ENCODE assay signal across 1 cellular context in the genomic region with DNA sequence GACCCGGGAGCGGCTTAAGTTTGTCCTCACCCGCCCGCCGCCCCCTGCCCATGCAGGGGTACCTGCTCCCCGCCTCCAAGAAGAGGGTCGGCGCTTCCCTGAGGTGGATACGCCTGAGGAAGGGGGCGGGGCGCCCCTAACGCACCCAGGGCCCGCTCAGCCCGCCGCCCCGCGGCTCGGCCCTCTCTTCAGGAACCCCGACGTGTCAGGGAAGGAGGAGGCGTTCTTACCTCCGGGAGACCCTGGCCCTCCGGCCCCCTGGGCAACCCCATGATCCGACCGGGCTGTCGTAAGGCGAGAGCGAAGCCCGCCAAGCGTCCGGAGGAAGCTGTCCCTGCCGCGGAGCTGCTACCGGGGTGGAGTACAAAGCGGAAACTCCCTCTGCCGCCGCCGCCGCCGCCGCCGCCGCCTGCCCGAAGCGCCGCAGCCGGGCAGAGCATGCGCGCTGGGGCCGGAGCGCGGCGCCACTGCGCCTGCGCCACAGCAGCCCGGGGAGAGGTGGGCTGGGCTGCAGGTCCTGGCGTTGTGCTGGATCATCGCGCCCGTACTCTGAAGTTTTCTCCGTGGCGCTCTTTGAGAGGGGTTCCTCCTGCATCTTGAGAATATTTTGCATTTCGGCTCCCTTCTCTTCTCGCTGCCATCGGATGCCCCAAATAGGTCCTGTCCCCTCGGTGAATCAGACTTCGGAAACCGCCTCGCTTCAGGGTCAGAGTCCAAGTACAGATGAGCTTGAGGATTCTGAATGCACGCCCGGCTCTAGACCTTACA.
TF ChIP-seq lines count a peak whose summit lies in the region.

A gene with protein sequence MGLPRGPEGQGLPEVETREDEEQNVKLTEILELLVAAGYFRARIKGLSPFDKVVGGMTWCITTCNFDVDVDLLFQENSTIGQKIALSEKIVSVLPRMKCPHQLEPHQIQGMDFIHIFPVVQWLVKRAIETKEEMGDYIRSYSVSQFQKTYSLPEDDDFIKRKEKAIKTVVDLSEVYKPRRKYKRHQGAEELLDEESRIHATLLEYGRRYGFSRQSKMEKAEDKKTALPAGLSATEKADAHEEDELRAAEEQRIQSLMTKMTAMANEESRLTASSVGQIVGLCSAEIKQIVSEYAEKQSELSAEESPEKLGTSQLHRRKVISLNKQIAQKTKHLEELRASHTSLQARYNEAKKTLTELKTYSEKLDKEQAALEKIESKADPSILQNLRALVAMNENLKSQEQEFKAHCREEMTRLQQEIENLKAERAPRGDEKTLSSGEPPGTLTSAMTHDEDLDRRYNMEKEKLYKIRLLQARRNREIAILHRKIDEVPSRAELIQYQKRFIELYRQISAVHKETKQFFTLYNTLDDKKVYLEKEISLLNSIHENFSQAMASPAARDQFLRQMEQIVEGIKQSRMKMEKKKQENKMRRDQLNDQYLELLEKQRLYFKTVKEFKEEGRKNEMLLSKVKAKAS (minus strand): TSS at position 347 of the 768 bp plus-strand sequence. CDS start 75 bp downstream, at position 272.

TF ChIP-seq in HepG2, 621 proteins besides CTCF, POLR2A, EP300 and RAD21 (continued from another document and continues in another):
- TF ChIP-seq, protein P1, sequence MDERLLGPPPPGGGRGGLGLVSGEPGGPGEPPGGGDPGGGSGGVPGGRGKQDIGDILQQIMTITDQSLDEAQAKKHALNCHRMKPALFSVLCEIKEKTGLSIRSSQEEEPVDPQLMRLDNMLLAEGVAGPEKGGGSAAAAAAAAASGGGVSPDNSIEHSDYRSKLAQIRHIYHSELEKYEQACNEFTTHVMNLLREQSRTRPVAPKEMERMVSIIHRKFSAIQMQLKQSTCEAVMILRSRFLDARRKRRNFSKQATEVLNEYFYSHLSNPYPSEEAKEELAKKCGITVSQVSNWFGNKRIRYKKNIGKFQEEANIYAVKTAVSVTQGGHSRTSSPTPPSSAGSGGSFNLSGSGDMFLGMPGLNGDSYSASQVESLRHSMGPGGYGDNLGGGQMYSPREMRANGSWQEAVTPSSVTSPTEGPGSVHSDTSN (CRISPR knock-in tag; IDR thresholded peaks at IDR 0.05) = no peak
- peak; percentile 55; the same call in 1 of the 2 replicates for TF ChIP-seq ERF (CRISPR knock-in tag; IDR thresholded peaks at IDR 0.05)
- no peak for TF ChIP-seq MAFK (conservative IDR thresholded peaks at IDR 0.05 in 1 of 2, IDR thresholded peaks at IDR 0.05 in 1 of 2; ENCODE audit: low read length in 2 of 2)
- TF ChIP-seq, protein P2, sequence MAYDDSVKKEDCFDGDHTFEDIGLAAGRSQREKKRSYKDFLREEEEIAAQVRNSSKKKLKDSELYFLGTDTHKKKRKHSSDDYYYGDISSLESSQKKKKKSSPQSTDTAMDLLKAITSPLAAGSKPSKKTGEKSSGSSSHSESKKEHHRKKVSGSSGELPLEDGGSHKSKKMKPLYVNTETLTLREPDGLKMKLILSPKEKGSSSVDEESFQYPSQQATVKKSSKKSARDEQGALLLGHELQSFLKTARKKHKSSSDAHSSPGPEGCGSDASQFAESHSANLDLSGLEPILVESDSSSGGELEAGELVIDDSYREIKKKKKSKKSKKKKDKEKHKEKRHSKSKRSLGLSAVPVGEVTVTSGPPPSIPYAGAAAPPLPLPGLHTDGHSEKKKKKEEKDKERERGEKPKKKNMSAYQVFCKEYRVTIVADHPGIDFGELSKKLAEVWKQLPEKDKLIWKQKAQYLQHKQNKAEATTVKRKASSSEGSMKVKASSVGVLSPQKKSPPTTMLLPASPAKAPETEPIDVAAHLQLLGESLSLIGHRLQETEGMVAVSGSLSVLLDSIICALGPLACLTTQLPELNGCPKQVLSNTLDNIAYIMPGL (CRISPR knock-in tag; IDR thresholded peaks at IDR 0.05; ENCODE audit: borderline replicate concordance in 1 of 2, low read depth in 1 of 2) = peak; percentile 16 to 57; a peak in 2 of 4 replicates
- peak; percentile 10; the same call in 1 of the 2 replicates for TF ChIP-seq ZBTB7B (CRISPR knock-in tag; IDR thresholded peaks at IDR 0.05)
- TF ChIP-seq SATB2 (CRISPR knock-in tag; IDR thresholded peaks at IDR 0.05) = 0 out of 2 replicates have a peak, but pooled peaks have one; percentile 12
- TF ChIP-seq ZNF724P (CRISPR knock-in tag; IDR thresholded peaks at IDR 0.05; ENCODE audit: borderline replicate concordance) = peak; percentile 15; the same call in 1 of the 2 replicates
- TF ChIP-seq KLF11 (CRISPR knock-in tag; IDR thresholded peaks at IDR 0.05) = no peak
- TF ChIP-seq RAD51 (IDR thresholded peaks at IDR 0.05; ENCODE audit: borderline replicate concordance) = no peak
- TF ChIP-seq ELF3 (CRISPR knock-in tag; IDR thresholded peaks at IDR 0.05) = peak; percentile 59; the same call in 1 of the 2 replicates
- TF ChIP-seq, protein P3, sequence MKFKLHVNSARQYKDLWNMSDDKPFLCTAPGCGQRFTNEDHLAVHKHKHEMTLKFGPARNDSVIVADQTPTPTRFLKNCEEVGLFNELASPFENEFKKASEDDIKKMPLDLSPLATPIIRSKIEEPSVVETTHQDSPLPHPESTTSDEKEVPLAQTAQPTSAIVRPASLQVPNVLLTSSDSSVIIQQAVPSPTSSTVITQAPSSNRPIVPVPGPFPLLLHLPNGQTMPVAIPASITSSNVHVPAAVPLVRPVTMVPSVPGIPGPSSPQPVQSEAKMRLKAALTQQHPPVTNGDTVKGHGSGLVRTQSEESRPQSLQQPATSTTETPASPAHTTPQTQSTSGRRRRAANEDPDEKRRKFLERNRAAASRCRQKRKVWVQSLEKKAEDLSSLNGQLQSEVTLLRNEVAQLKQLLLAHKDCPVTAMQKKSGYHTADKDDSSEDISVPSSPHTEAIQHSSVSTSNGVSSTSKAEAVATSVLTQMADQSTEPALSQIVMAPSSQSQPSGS (CRISPR knock-in tag; IDR thresholded peaks at IDR 0.05) = peak; percentile 23
- TF ChIP-seq, protein P4, sequence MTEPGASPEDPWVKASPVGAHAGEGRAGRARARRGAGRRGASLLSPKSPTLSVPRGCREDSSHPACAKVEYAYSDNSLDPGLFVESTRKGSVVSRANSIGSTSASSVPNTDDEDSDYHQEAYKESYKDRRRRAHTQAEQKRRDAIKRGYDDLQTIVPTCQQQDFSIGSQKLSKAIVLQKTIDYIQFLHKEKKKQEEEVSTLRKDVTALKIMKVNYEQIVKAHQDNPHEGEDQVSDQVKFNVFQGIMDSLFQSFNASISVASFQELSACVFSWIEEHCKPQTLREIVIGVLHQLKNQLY (CRISPR knock-in tag; IDR thresholded peaks at IDR 0.05) = no peak
- TF ChIP-seq, protein P5, sequence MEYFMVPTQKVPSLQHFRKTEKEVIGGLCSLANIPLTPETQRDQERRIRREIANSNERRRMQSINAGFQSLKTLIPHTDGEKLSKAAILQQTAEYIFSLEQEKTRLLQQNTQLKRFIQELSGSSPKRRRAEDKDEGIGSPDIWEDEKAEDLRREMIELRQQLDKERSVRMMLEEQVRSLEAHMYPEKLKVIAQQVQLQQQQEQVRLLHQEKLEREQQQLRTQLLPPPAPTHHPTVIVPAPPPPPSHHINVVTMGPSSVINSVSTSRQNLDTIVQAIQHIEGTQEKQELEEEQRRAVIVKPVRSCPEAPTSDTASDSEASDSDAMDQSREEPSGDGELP (IDR thresholded peaks at IDR 0.05; ENCODE audit: borderline replicate concordance, low read depth) = 0 out of 2 replicates have a peak, but pooled peaks have one; percentile 38
- TF ChIP-seq DMAP1 (CRISPR knock-in tag; IDR thresholded peaks at IDR 0.05) = no peak
- TF ChIP-seq, protein P6, sequence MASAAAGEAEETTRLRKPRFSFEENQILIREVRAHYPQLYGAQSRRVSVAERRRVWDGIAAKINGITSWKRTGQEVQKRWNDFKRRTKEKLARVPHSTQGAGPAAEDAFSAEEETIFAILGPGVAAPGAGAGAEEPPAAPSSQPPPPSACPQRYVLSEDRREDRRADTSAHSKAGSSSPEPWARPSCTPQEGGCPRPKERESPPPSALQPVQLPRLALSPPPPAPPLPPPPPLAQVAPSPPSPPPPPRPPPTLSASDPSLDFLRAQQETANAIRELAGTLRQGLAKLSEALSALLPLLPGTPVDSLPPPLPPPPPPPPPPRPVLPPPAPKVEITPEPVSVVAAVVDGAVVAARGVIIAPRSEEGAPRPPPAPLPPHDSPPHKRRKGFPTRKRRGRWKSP (CRISPR knock-in tag; IDR thresholded peaks at IDR 0.05) = 0 out of 2 replicates have a peak, but pooled peaks have one; percentile 71
- peak; percentile 94 for TF ChIP-seq ZFX (CRISPR knock-in tag; IDR thresholded peaks at IDR 0.05; ENCODE audit: low read depth)
- TF ChIP-seq, protein P7, sequence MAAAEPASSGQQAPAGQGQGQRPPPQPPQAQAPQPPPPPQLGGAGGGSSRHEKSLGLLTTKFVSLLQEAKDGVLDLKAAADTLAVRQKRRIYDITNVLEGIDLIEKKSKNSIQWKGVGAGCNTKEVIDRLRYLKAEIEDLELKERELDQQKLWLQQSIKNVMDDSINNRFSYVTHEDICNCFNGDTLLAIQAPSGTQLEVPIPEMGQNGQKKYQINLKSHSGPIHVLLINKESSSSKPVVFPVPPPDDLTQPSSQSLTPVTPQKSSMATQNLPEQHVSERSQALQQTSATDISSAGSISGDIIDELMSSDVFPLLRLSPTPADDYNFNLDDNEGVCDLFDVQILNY (CRISPR knock-in tag; conservative IDR thresholded peaks at IDR 0.05) = 0 out of 2 replicates have a peak, but pooled peaks have one; percentile 28
- TF ChIP-seq ESRRA (CRISPR knock-in tag; IDR thresholded peaks at IDR 0.05; ENCODE audit: low read depth) = peak; percentile 49; the same call in 1 of the 2 replicates
- peak; percentile 70 for TF ChIP-seq MEIS2 (CRISPR knock-in tag; IDR thresholded peaks at IDR 0.05)
- peak; percentile 55; the same call in 1 of the 2 replicates for TF ChIP-seq ZNF530 (CRISPR knock-in tag; IDR thresholded peaks at IDR 0.05; ENCODE audit: low read depth)
- peak; percentile 28 for TF ChIP-seq ZNF232 (CRISPR knock-in tag; IDR thresholded peaks at IDR 0.05; ENCODE audit: borderline replicate concordance)
- TF ChIP-seq ZBTB8A (CRISPR knock-in tag; IDR thresholded peaks at IDR 0.05; ENCODE audit: borderline replicate concordance, low read depth) = peak; percentile 77; the same call in 1 of the 2 replicates
- TF ChIP-seq IRX3 (CRISPR knock-in tag; IDR thresholded peaks at IDR 0.05; ENCODE audit: borderline replicate concordance, low read depth) = peak; percentile 55; the same call in 1 of the 2 replicates
- TF ChIP-seq, protein P8, sequence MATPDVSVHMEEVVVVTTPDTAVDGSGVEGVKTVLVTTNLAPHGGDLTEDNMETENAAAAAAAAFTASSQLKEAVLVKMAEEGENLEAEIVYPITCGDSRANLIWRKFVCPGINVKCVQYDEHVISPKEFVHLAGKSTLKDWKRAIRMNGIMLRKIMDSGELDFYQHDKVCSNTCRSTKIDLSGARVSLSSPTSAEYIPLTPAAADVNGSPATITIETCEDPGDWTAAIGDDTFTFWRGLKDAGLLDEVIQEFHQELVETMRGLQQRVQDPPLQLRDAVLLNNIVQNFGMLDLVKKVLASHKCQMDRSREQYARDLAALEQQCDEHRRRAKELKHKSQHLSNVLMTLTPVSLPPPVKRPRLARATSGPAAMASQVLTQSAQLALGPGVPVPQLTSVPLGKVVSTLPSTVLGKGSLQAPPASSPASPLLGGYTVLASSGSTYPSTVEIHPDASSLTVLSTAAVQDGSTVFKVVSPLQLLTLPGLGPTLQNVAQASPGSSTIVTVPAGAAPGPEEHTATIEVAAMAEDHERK (CRISPR knock-in tag; IDR thresholded peaks at IDR 0.05; ENCODE audit: low read depth) = no peak
- TF ChIP-seq, protein P9, sequence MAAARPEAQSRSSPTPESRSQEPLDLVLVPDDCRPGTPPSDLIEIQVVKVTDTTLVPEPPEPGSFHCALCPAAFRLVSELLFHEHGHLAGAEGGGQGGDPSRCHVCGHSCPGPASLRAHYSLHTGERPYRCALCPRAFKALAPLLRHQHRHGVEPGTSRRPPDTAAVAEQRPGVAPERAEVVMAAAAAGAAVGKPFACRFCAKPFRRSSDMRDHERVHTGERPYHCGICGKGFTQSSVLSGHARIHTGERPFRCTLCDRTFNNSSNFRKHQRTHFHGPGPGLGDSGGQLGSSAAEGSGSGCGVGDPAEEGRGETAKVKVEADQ (CRISPR knock-in tag; IDR thresholded peaks at IDR 0.05; ENCODE audit: borderline replicate concordance) = peak; percentile 88
- TF ChIP-seq, protein P10, sequence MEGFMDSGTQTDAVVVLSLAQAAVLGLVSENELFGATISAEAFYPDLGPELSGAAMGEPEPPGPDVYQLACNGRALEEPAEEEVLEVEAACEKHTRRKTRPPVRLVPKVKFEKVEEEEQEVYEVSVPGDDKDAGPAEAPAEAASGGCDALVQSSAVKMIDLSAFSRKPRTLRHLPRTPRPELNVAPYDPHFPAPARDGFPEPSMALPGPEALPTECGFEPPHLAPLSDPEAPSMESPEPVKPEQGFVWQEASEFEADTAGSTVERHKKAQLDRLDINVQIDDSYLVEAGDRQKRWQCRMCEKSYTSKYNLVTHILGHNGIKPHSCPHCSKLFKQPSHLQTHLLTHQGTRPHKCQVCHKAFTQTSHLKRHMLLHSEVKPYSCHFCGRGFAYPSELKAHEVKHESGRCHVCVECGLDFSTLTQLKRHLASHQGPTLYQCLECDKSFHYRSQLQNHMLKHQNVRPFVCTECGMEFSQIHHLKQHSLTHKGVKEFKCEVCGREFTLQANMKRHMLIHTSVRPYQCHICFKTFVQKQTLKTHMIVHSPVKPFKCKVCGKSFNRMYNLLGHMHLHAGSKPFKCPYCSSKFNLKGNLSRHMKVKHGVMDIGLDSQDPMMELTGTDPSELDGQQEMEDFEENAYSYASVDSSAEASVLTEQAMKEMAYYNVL (CRISPR knock-in tag; IDR thresholded peaks at IDR 0.05; ENCODE audit: borderline replicate concordance) = peak; percentile 20; the same call in 1 of the 2 replicates
- peak; percentile 63 for TF ChIP-seq GABPA (IDR thresholded peaks at IDR 0.05; ENCODE audit: low read depth, low read length)
- TF ChIP-seq GABPA (CRISPR knock-in tag; IDR thresholded peaks at IDR 0.05; ENCODE audit: low read depth) = peak; percentile 49
- no peak for TF ChIP-seq TOPORS (CRISPR knock-in tag; IDR thresholded peaks at IDR 0.05)
- peak; percentile 69; the same call in 1 of the 2 replicates for TF ChIP-seq ZNF547 (CRISPR knock-in tag; IDR thresholded peaks at IDR 0.05)
- TF ChIP-seq, protein P11, sequence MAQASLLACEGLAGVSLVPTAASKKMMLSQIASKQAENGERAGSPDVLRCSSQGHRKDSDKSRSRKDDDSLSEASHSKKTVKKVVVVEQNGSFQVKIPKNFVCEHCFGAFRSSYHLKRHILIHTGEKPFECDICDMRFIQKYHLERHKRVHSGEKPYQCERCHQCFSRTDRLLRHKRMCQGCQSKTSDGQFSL (CRISPR knock-in tag; IDR thresholded peaks at IDR 0.05) = peak; percentile 56; the same call in 1 of the 2 replicates
- peak; percentile 6; the same call in 1 of the 2 replicates for TF ChIP-seq IRF2 (CRISPR knock-in tag; IDR thresholded peaks at IDR 0.05)
- TF ChIP-seq NFKB2 (CRISPR knock-in tag; IDR thresholded peaks at IDR 0.05; ENCODE audit: borderline replicate concordance) = peak; percentile 40; the same call in 1 of the 2 replicates
- peak; percentile 93; the same call in 1 of the 2 replicates for TF ChIP-seq ZNF761 (CRISPR knock-in tag; conservative IDR thresholded peaks at IDR 0.05)
- TF ChIP-seq ZNF335 (CRISPR knock-in tag; IDR thresholded peaks at IDR 0.05) = peak; percentile 51; the same call in 1 of the 2 replicates
- TF ChIP-seq, protein P12, sequence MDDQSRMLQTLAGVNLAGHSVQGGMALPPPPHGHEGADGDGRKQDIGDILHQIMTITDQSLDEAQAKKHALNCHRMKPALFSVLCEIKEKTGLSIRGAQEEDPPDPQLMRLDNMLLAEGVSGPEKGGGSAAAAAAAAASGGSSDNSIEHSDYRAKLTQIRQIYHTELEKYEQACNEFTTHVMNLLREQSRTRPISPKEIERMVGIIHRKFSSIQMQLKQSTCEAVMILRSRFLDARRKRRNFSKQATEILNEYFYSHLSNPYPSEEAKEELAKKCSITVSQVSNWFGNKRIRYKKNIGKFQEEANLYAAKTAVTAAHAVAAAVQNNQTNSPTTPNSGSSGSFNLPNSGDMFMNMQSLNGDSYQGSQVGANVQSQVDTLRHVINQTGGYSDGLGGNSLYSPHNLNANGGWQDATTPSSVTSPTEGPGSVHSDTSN (CRISPR knock-in tag; IDR thresholded peaks at IDR 0.05; ENCODE audit: borderline replicate concordance) = no peak
- TF ChIP-seq ELF1 (CRISPR knock-in tag; IDR thresholded peaks at IDR 0.05) = peak; percentile 38; the same call in 1 of the 2 replicates
